In the genomic region with DNA sequence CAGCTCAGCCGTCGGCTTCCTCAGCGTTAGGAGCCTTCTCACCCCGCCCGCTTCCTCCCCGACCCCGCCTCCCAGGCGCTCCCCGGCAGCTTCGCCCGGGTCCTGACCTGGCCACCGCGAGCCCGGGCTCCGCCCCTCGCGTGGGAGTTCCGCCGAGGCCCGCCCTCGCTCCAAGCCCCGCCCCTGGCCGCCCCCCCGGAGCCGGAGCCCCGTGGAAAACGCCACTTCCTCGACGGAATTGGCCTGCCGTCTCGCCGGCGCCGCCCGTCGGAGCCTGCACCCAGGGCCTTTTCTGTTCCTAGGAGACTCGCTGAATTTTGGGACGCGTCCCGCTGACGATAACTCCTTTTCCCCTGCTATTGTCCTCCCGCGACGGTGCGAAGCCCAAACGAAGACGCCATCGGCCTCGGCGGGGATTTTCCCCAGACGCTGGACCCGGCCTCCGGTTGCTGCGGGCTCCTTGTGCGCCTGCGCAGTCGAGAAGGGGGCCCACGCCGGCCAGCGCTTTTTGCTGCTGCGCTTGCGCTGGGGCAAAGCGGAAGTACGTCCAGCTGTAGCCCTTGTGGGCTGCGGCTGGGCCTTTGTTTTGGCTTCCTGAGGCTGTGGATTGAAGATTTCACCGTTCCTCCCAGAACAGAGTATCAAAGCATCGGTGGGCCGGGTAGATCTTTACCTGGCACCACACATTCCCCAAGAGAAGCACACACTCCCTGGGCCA, we compare ENCODE assay signal across 8 cellular contexts. TPM values are rescaled to one million over a fixed set of nuclear protein-coding genes. Genes with fewer than 3 reads are reported as not detected.
DNase-seq lines count a peak whose midpoint lies in the region; ATAC-seq and TF ChIP-seq lines count a peak whose summit lies in the region.

No MANE protein-coding gene starts in this region.

- ATAC-seq in GM18870 (IDR thresholded peaks at IDR 0.05; ENCODE audit: unreplicated experiment) (peak; percentile 58), HG03103 (IDR thresholded peaks at IDR 0.05; ENCODE audit: low read depth, unreplicated experiment) (peak; percentile 63)

- no peaks in the 10 kb centered on the region for H3K27me3 ChIP-seq in WERI-Rb-1 (ENCODE audit: insufficient read depth, low read depth, severe bottlenecking)
- H3K27me3 ChIP-seq in breast epithelium = no peaks in the 10 kb centered on the region
- no peaks in the 10 kb centered on the region for H3K27me3 ChIP-seq in smooth muscle cell (ENCODE audit: low read depth)

- peaks cover 2% of the 10 kb centered on the region for H4K20me1 ChIP-seq in smooth muscle cell (ENCODE audit: low read depth)

- intact Hi-C loops in breast epithelium (cut with DNase I; ENCODE audit: low total_unique reads) = no loop called here

- peak overlapping the region; percentile 39 for H3K4me3 ChIP-seq in WERI-Rb-1 (ENCODE audit: low read depth, low read length)
- peak overlapping the region; percentile 52 to 82 (median 58) for H3K4me3 ChIP-seq in breast epithelium
- H3K4me3 ChIP-seq in smooth muscle cell = peak overlapping the region; percentile 53

- H3K4me1 ChIP-seq in breast epithelium (peaks cover 26 to 33% of the 10 kb centered on the region in 2 donors), smooth muscle cell (ENCODE audit: low read depth) (peaks cover 11% of the 10 kb centered on the region)

- H3F3A ChIP-seq in smooth muscle cell (ENCODE audit: low read depth) = peaks cover 27% of the 10 kb centered on the region

- no peaks in the 10 kb centered on the region for H3K9me3 ChIP-seq in WERI-Rb-1 (ENCODE audit: severe bottlenecking)
- H3K9me3 ChIP-seq in breast epithelium = no peaks in the 10 kb centered on the region
- H3K9me3 ChIP-seq in smooth muscle cell (replicated peaks; ENCODE audit: low read depth) = no peaks in the 10 kb centered on the region

- WGBS in smooth muscle cell (ENCODE audit: low lambda C conversion rate) = 2% methylated on average over 46 of the region's 68 CpGs

- H2AFZ ChIP-seq in smooth muscle cell (ENCODE audit: low read depth) = no peak overlapping the region

- H3K27ac ChIP-seq in WERI-Rb-1 = peak overlapping the region; percentile 94
- peak overlapping the region; percentile 89 to 95 for H3K27ac ChIP-seq in breast epithelium
- peak overlapping the region; percentile 97 for H3K27ac ChIP-seq in smooth muscle cell (ENCODE audit: low read depth)

- TF ChIP-seq CTCF in WERI-Rb-1 (IDR thresholded peaks at IDR 0.05; ENCODE audit: low read depth, low read length) (no peak), breast epithelium (IDR thresholded peaks at IDR 0.05) (no peak), smooth muscle cell (IDR thresholded peaks at IDR 0.05; ENCODE audit: borderline replicate concordance, insufficient read depth, poor library complexity, severe bottlenecking) (no peak)

- no peaks in the 10 kb centered on the region for H3K79me2 ChIP-seq in smooth muscle cell (ENCODE audit: low read depth)

- peak overlapping the region; percentile 84 for H3K4me2 ChIP-seq in smooth muscle cell

- H3K36me3 ChIP-seq in WERI-Rb-1 (peaks cover 60% of the 10 kb centered on the region), breast epithelium (no peaks in the 10 kb centered on the region), smooth muscle cell (ENCODE audit: low read depth) (peaks cover 5% of the 10 kb centered on the region)

- in situ Hi-C loops in ACHN (cut with HindIII; ENCODE audit: low pct_ligation_motif_present, low pct_unique_long_range_greater_than_20kb, low sequenced_read_pairs) = no loop called here

- peak; percentile 88 for DNase-seq in ACHN
- DNase-seq in NCI-H2196 treated with DMSO at 0.1 percent for 48 hours (lab: John Stamatoyannopoulos, UW; ENCODE audit: unreplicated experiment) = peak; percentile 86
- DNase-seq in WERI-Rb-1 = peak; percentile 93
- DNase-seq in breast epithelium (ENCODE audit: low spot score in 2 of 2) = peak; percentile 88 to 92
- DNase-seq in iPS-NIHi7 (ENCODE audit: extremely low spot score) = peak; percentile 96
- peak; percentile 99 for DNase-seq in smooth muscle cell (lab: John Stamatoyannopoulos, UW; ENCODE audit: unreplicated experiment)

- TF ChIP-seq POLR2A in breast epithelium (IDR thresholded peaks at IDR 0.05) = peak; percentile 56

- H3K9ac ChIP-seq in smooth muscle cell (ENCODE audit: low read depth) = peak overlapping the region; percentile 96

RNA-seq across cellular contexts. Expression of gene RELA, which starts 10.0 kb away (rescaled TPM):
- total RNA-seq in breast epithelium (10 to 100 TPM; 45.0 to 57.7 (median 46.2) TPM), smooth muscle cell (41.7 and 48.1 TPM in 2 replicates)
- 82.8 and 98.4 TPM in 2 replicates for polyA plus RNA-seq in smooth muscle cell

RNA-seq across cellular contexts. Expression of gene SIPA1, which starts 14.8 kb away (rescaled TPM):
- 10 to 100 TPM; 18.2 to 27.9 (median 25.5) TPM for total RNA-seq in breast epithelium
- total RNA-seq in smooth muscle cell = 9.8 and 15.9 TPM in 2 replicates
- polyA plus RNA-seq in smooth muscle cell = 63.8 and 67.6 TPM in 2 replicates

RNA-seq across cellular contexts. Expression of gene PCNX3, which starts 37.1 kb away (rescaled TPM):
- total RNA-seq in breast epithelium (10 to 100 TPM; 13.4 to 21.0 (median 20.1) TPM), smooth muscle cell (12.0 and 17.5 TPM in 2 replicates)
- 18.3 and 20.7 TPM in 2 replicates for polyA plus RNA-seq in smooth muscle cell

RNA-seq across cellular contexts. Expression of gene MAP3K11, which starts 38.6 kb away (rescaled TPM):
- 10 to 100 TPM; 30.4 to 39.0 (median 36.7) TPM for total RNA-seq in breast epithelium
- 14.9 and 15.0 TPM in 2 replicates for total RNA-seq in smooth muscle cell
- 17.3 and 29.7 TPM in 2 replicates for polyA plus RNA-seq in smooth muscle cell

RNA-seq across cellular contexts. Expression of gene KCNK7, which starts 57.1 kb away (rescaled TPM):
- total RNA-seq in breast epithelium (1 to 10 TPM in 1 of 3 donors, under 1 TPM in 2; 0.33 to 2.2 (median 0.80) TPM), smooth muscle cell (1.7 TPM in 1 of 2 replicates, not detected in the other)
- polyA plus RNA-seq in smooth muscle cell = not detected in 2 replicates

Comparison
In these comparisons a context has a peak if more than half of its experiments do, and no peak if none do; other contexts are left out.
1. Peak in every context shown above with its lines: DNase-seq, ATAC-seq, H3K4me3 ChIP-seq and H3K27ac ChIP-seq.